In genomic region chr10:106705576-106706526, GRCh38 we compare ENCODE assay signal across 8 cellular contexts.
A peak's percentile ranks its signal among the peaks of the same experiment; 100 is the strongest.
DNase-seq lines count a peak whose midpoint lies in the region; ATAC-seq and TF ChIP-seq lines count a peak whose summit lies in the region.

No MANE protein-coding gene starts in this region.

- H3K4me1 Mint-ChIP-seq in Caco-2 (ENCODE audit: low read depth, unreplicated experiment): no peaks in the 10 kb centered on the region

- peaks cover 10% of the 10 kb centered on the region for H3K27me3 Mint-ChIP-seq in Caco-2 (ENCODE audit: insufficient read depth, unreplicated experiment)

- POLR2A ChIA-PET in Caco-2 (lab: Charles Lee): no interaction called here

- ATAC-seq in GM18520 (IDR thresholded peaks at IDR 0.05; ENCODE audit: unreplicated experiment) (peak; percentile 71), HG03095 (IDR thresholded peaks at IDR 0.05; ENCODE audit: unreplicated experiment) (peak; percentile 63), GM21825 (IDR thresholded peaks at IDR 0.05; ENCODE audit: unreplicated experiment) (no peak)

- H3K27me3 ChIP-seq in Caco-2 (replicated peaks; ENCODE audit: control insufficient read depth, insufficient read depth, low read length): no peaks in the 10 kb centered on the region
- no peaks in the 10 kb centered on the region for H3K27me3 ChIP-seq in brain microvascular endothelial cell (replicated peaks)

- CTCF ChIA-PET in Caco-2 (lab: Charles Lee): interaction anchor here (0.6 kb wide), 1 partner anchor 15 kb away, joined by 3 read pairs; no protein-coding TSS in a partner anchor

- in situ Hi-C loops in brain microvascular endothelial cell (cut with HindIII; ENCODE audit: low pct_ligation_motif_present, low sequenced_read_pairs): no loop called here

- peak; percentile 78 to 80 for TF ChIP-seq CTCF in Caco-2 (IDR thresholded peaks at IDR 0.05; ENCODE audit: insufficient read depth in 1 of 2, low read depth in 1 of 2, low read length in 1 of 2, severe bottlenecking in 1 of 2, unreplicated experiment in 1 of 2)
- peak; percentile 81 for TF ChIP-seq CTCF in brain microvascular endothelial cell (IDR thresholded peaks at IDR 0.05; ENCODE audit: low read depth, low read length, missing control alignments)

- H3K9me3 ChIP-seq in Caco-2: no peaks in the 10 kb centered on the region

- H3K36me3 Mint-ChIP-seq in Caco-2 (ENCODE audit: insufficient read depth, unreplicated experiment): no peaks in the 10 kb centered on the region

- H3K4me3 ChIP-seq in Caco-2 (ENCODE audit: low read depth, low read length): no peak overlapping the region
- no peak overlapping the region for H3K4me3 ChIP-seq in brain microvascular endothelial cell (ENCODE audit: low read depth, low read length)

- H3K4me1 ChIP-seq in Caco-2: no peaks in the 10 kb centered on the region

- DNase-seq in Caco-2 (peak; percentile 56 to 61), NCI-H748 treated with DMSO at 0.1 percent for 48 hours (lab: John Stamatoyannopoulos, UW) (peak; percentile 27), brain microvascular endothelial cell (peak; percentile 22), iris pigment epithelial cell (ENCODE audit: low read depth) (peak; percentile 64)
- peak in 2 of 3 donors; percentile 8 to 18 for DNase-seq in stimulated activated CD4-positive, alpha-beta T cell treated with anti-CD3 and anti-CD28 coated beads, TNF-alpha, amount 100 ng/mL, for 48 hours (ENCODE audit: low read depth in 3 of 3)

- intact Hi-C loops in Caco-2 (cut with micrococcal nuclease; ENCODE audit: unreplicated experiment): loop anchor here (1.0 to 10.0 kb wide), 5 partner anchors 79 to 1108 kb away; no protein-coding TSS in a partner anchor

- H3K36me3 ChIP-seq in Caco-2 (ENCODE audit: control insufficient read depth, insufficient read depth, low read length) (no peaks in the 10 kb centered on the region), brain microvascular endothelial cell (replicated peaks) (no peaks in the 10 kb centered on the region)

- no peak overlapping the region for H3K27ac ChIP-seq in brain microvascular endothelial cell

- H3K4me3 Mint-ChIP-seq in Caco-2 (ENCODE audit: unreplicated experiment): no peak overlapping the region

- no peaks in the 10 kb centered on the region for H3K9me3 Mint-ChIP-seq in Caco-2 (ENCODE audit: unreplicated experiment)

- no peak overlapping the region for H3K27ac Mint-ChIP-seq in Caco-2 (ENCODE audit: unreplicated experiment)

- BruUV-seq in Caco-2 (replicated peaks; lab: Mats Ljungman, UMichigan): no TSS peak

Comparison
In these comparisons a context has a peak if more than half of its experiments do, and no peak if none do; other contexts are left out.
1. DNase-seq: peak in every context shown above with its lines; median percentile 64 in iris pigment epithelial cell; 58 in Caco-2; 27 in NCI-H748 treated with DMSO at 0.1 percent for 48 hours; 22 in brain microvascular endothelial cell; 13 in stimulated activated CD4-positive, alpha-beta T cell treated with anti-CD3 and anti-CD28 coated beads, TNF-alpha, amount 100 ng/mL, for 48 hours.